In genomic region chr3:13332158-13332557, GRCh38 we compare ENCODE assay signal across 8 cellular contexts.
DNase-seq lines count a peak whose midpoint lies in the region; ATAC-seq, FAIRE-seq and TF ChIP-seq lines count a peak whose summit lies in the region.

No MANE protein-coding gene starts in this region.

- peak; percentile 38 for DNase-seq in H54 (ENCODE audit: insufficient read length, low spot score)
- peak; percentile 56 for DNase-seq in NCI-H1417 treated with DMSO at 0.1 percent for 48 hours (lab: John Stamatoyannopoulos, UW)
- peak; percentile 22 to 44 for DNase-seq in left colon
- no peak for DNase-seq in posterior cingulate gyrus
- no peak for DNase-seq in middle frontal gyrus (ENCODE audit: extremely low spot score, low spot score)
- DNase-seq in iPS-NIHi7 (ENCODE audit: extremely low spot score): no peak
- no peak for DNase-seq in activated T-cell treated with anti-CD3 and anti-CD28 coated beads, Interleukin-2, amount 50 U/mL, for 48 hours

- intact Hi-C loops in left colon (cut with DNase I, micrococcal nuclease): no loop called here
- intact Hi-C loops in posterior cingulate gyrus (cut with DNase I): no loop called here

- peak; percentile 73 for FAIRE-seq in H54 (lab: Jason Lieb, UNC)

- peak; percentile 94 for ATAC-seq in GM18868 (IDR thresholded peaks at IDR 0.05; ENCODE audit: unreplicated experiment)
- ATAC-seq in left colon: no peak

- no peak for TF ChIP-seq POLR2A in H54 (IDR thresholded peaks at IDR 0.05; ENCODE audit: low read depth, low read length)

Comparison
In these comparisons a context has a peak if more than half of its experiments do, and no peak if none do; other contexts are left out.
1. DNase-seq: peak in H54 (single experiment), NCI-H1417 treated with DMSO at 0.1 percent for 48 hours (single experiment) and left colon (2 of 2); none in posterior cingulate gyrus (0 of 10), middle frontal gyrus (single experiment), iPS-NIHi7 (single experiment) and activated T-cell treated with anti-CD3 and anti-CD28 coated beads, Interleukin-2, amount 50 U/mL, for 48 hours (0 of 2).